20 cellular contexts compared by ENCODE assay signal in the genomic region with DNA sequence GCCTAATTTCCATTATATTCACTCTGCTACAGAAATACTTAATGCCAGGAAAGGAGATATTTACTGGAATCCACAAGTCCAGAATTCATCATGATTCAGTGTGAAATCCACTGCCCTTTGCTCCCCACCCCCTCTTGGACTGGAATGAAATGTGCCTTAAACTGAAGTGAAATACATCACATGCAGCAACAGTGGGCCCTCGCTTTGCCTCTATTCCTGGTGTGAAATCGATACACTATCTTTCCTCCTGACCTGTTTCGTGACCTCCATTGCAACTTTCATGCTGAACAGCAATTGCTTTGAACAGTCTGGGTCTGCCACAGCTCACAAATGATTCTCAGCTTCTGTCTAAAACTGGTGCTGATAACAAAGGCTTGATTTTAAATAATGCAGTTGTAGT.
DNase-seq lines count a peak whose midpoint lies in the region; ATAC-seq, FAIRE-seq and TF ChIP-seq lines count a peak whose summit lies in the region.
"Had no signal": no experiment of that assay in that cellular context is flagged by ENCODE, and none has a peak within 500 bp of the region (broad histone marks: within the 10 kb centered on the region; RNA-seq: fewer than 3 reads in every experiment).

No MANE protein-coding gene starts in this region.

- no peak for DNase-seq in H54 (ENCODE audit: insufficient read length, low spot score)
- DNase-seq in NCI-H2227 treated with DMSO at 0.1 percent for 48 hours (lab: John Stamatoyannopoulos, UW) = peak; percentile 70
- no peak for DNase-seq in endodermal cell
- DNase-seq in retina = peak; percentile 47
- no peak for DNase-seq in activated T-cell treated with anti-CD3 and anti-CD28 coated beads, Interleukin-2, amount 50 U/mL, for 72 hours
- DNase-seq in natural killer cell = no peak
- no peak for DNase-seq in stimulated activated CD4-positive, alpha-beta T cell treated with anti-CD3 and anti-CD28 coated beads, Interleukin-1b, Interleukin-23, amount 100 ng/mL, for 48 hours
- DNase-seq: GM23248, HFFc6, KBM-7, NCI-H2029 treated with DMSO at 0.1 percent for 48 hours, NCI-H226, NCI-H510A, NCI-H69, SHP77 had no signal

- peak; percentile 38 for FAIRE-seq in H54 (lab: Jason Lieb, UNC)
- FAIRE-seq: D721Med, HepG2 had no signal

- no peaks in the 10 kb centered on the region for H3K36me3 ChIP-seq in endodermal cell (ENCODE audit: control insufficient read depth, insufficient read depth, low read length)
- H3K36me3 ChIP-seq: HAP-1 had no signal

- H3K4me3 Mint-ChIP-seq in endodermal cell = no peak overlapping the region
- no peak overlapping the region for H3K4me3 Mint-ChIP-seq in activated T-cell treated with anti-CD3 and anti-CD28 coated beads, Interleukin-2, amount 50 U/mL, for 72 hours
- no peak overlapping the region for H3K4me3 Mint-ChIP-seq in natural killer cell
- H3K4me3 Mint-ChIP-seq: HFFc6 had no signal

- H3K27ac ChIP-seq in endodermal cell (ENCODE audit: low read depth, low read length) = peak overlapping the region; percentile 55
- H3K27ac ChIP-seq: GM23248, RWPE1 had no signal

- H3K4me1 ChIP-seq in endodermal cell (ENCODE audit: control insufficient read depth, insufficient read depth, low read length) = no peaks in the 10 kb centered on the region

- TF ChIP-seq POLR2A in H54 (IDR thresholded peaks at IDR 0.05; ENCODE audit: low read depth, low read length) = no peak

- H3K9ac ChIP-seq in endodermal cell (ENCODE audit: extremely low read depth, low read length, poor library complexity, severe bottlenecking) = no peak overlapping the region
- H3K9ac ChIP-seq: GM23248 had no signal

- TF ChIP-seq CTCF in endodermal cell (conservative IDR thresholded peaks at IDR 0.05) (no peak), natural killer cell (IDR thresholded peaks at IDR 0.05) (no peak)

- no peaks in the 10 kb centered on the region for H3K27me3 Mint-ChIP-seq in endodermal cell (ENCODE audit: insufficient read depth)
- H3K27me3 Mint-ChIP-seq in activated T-cell treated with anti-CD3 and anti-CD28 coated beads, Interleukin-2, amount 50 U/mL, for 72 hours (ENCODE audit: low read depth) = no peaks in the 10 kb centered on the region
- H3K27me3 Mint-ChIP-seq in natural killer cell (ENCODE audit: low read depth in 2 of 2) = no peaks in the 10 kb centered on the region

- H3K4me1 Mint-ChIP-seq in endodermal cell = peaks cover 2% of the 10 kb centered on the region
- H3K4me1 Mint-ChIP-seq in activated T-cell treated with anti-CD3 and anti-CD28 coated beads, Interleukin-2, amount 50 U/mL, for 72 hours (ENCODE audit: low read depth) = no peaks in the 10 kb centered on the region
- H3K4me1 Mint-ChIP-seq in natural killer cell = no peaks in the 10 kb centered on the region

- peaks cover 14% of the 10 kb centered on the region for H3K9me3 Mint-ChIP-seq in endodermal cell
- peaks cover 4% of the 10 kb centered on the region in 2 donors for H3K9me3 Mint-ChIP-seq in activated T-cell treated with anti-CD3 and anti-CD28 coated beads, Interleukin-2, amount 50 U/mL, for 72 hours
- peaks cover 3% of the 10 kb centered on the region in 2 donors for H3K9me3 Mint-ChIP-seq in natural killer cell
- H3K9me3 Mint-ChIP-seq: HFFc6 had no signal

- no peak for ATAC-seq in activated T-cell treated with anti-CD3 and anti-CD28 coated beads, Interleukin-2, amount 50 U/mL, for 72 hours (replicated peaks in 1 of 2)
- ATAC-seq in natural killer cell = no peak
- ATAC-seq: HepG2, Panc1 had no signal

- intact Hi-C loops in natural killer cell (cut with micrococcal nuclease) = no loop called here

- peaks cover 11% of the 10 kb centered on the region for H3K9me3 ChIP-seq in endodermal cell (ENCODE audit: control insufficient read depth, low read length)

- no peaks in the 10 kb centered on the region for H3K27me3 ChIP-seq in endodermal cell (ENCODE audit: control insufficient read depth, insufficient read depth, low read length, poor library complexity, severe bottlenecking)

- H3K36me3 Mint-ChIP-seq in endodermal cell (ENCODE audit: low read depth) = peaks cover 2% of the 10 kb centered on the region
- no peaks in the 10 kb centered on the region for H3K36me3 Mint-ChIP-seq in activated T-cell treated with anti-CD3 and anti-CD28 coated beads, Interleukin-2, amount 50 U/mL, for 72 hours (ENCODE audit: insufficient read depth in 2 of 2)
- peaks cover 3% of the 10 kb centered on the region for H3K36me3 Mint-ChIP-seq in natural killer cell

- no peak overlapping the region for H3K4me3 ChIP-seq in endodermal cell (ENCODE audit: low read length)
- H3K4me3 ChIP-seq: GM23248, HAP-1 had no signal

- 81% methylated on average over 3 of the region's 3 CpGs; no CpG with 5 or more reads in 1 of the 2 experiments for WGBS in endodermal cell (ENCODE audit: insufficient coverage in 1 of 2, insufficient read length in 1 of 2), 2 experiments

- H3K27ac Mint-ChIP-seq in endodermal cell (no peak overlapping the region), natural killer cell (no peak overlapping the region)
- H3K27ac Mint-ChIP-seq in activated T-cell treated with anti-CD3 and anti-CD28 coated beads, Interleukin-2, amount 50 U/mL, for 72 hours = no peak overlapping the region
- H3K27ac Mint-ChIP-seq: HFFc6 had no signal

Comparison
In these comparisons a context has a peak if more than half of its experiments do, and no peak if none do; other contexts are left out.
1. DNase-seq: peak in NCI-H2227 treated with DMSO at 0.1 percent for 48 hours (single experiment) and retina (single experiment); none in H54 (single experiment), endodermal cell (single experiment), activated T-cell treated with anti-CD3 and anti-CD28 coated beads, Interleukin-2, amount 50 U/mL, for 72 hours (0 of 2), natural killer cell (single experiment) and stimulated activated CD4-positive, alpha-beta T cell treated with anti-CD3 and anti-CD28 coated beads, Interleukin-1b, Interleukin-23, amount 100 ng/mL, for 48 hours (single experiment).